1 cellular context compared by ENCODE assay signal in genomic region chr3:157512534-157512933, GRCh38.
TF ChIP-seq lines count a peak whose summit lies in the region.

No MANE protein-coding gene starts in this region.

TF ChIP-seq in K562, 482 proteins besides CTCF, POLR2A, EP300 and RAD21 (continued from another document and continues in another):
- TF ChIP-seq, protein P1, sequence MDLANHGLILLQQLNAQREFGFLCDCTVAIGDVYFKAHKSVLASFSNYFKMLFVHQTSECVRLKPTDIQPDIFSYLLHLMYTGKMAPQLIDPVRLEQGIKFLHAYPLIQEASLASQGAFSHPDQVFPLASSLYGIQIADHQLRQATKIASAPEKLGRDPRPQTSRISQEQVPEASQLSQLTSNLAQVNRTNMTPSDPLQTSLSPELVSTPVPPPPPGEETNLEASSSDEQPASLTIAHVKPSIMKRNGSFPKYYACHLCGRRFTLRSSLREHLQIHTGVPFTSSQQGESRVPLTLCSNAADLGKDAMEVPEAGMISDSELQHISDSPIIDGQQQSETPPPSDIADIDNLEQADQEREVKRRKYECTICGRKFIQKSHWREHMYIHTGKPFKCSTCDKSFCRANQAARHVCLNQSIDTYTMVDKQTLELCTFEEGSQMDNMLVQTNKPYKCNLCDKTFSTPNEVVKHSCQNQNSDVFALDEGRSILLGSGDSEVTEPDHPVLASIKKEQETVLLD (IDR thresholded peaks at IDR 0.05) = no peak
- TF ChIP-seq TAL1 (IDR thresholded peaks at IDR 0.05) (peak; percentile 46), BCL6 (CRISPR knock-in tag; IDR thresholded peaks at IDR 0.05) (no peak), RBM17 (IDR thresholded peaks at IDR 0.05; ENCODE audit: borderline replicate concordance, low read depth, low read length) (no peak), BRCA1 (IDR thresholded peaks at IDR 0.05) (no peak), BRCA1 (CRISPR knock-in tag; IDR thresholded peaks at IDR 0.05) (no peak), RBM14 (IDR thresholded peaks at IDR 0.05; ENCODE audit: borderline replicate concordance, insufficient read depth, low read depth, low read length) (no peak), CBX8 (IDR thresholded peaks at IDR 0.05; ENCODE audit: borderline replicate concordance, extremely low read depth, low read depth, low read length, poor library complexity, severe bottlenecking) (no peak), ZBTB17 (CRISPR knock-in tag; IDR thresholded peaks at IDR 0.05) (0 out of 2 replicates have a peak, but pooled peaks have one; percentile 26), C11orf30 (IDR thresholded peaks at IDR 0.05; ENCODE audit: low read depth) (no peak), ZNF140 (CRISPR knock-in tag; IDR thresholded peaks at IDR 0.05) (no peak), CHCHD3 (CRISPR knock-in tag; IDR thresholded peaks at IDR 0.05) (no peak), CBFA2T3 (IDR thresholded peaks at IDR 0.05) (peak; percentile 82), XRCC3 (IDR thresholded peaks at IDR 0.05) (no peak), DMBX1 (CRISPR knock-in tag; IDR thresholded peaks at IDR 0.05; ENCODE audit: borderline replicate concordance) (peak; percentile 54; the same call in 1 of the 2 replicates), NFE2L1 (tag; IDR thresholded peaks at IDR 0.05; ENCODE audit: borderline replicate concordance, low read depth) (no peak), KLF16 (IDR thresholded peaks at IDR 0.05) (peak; percentile 71), MCM7 (IDR thresholded peaks at IDR 0.05) (no peak), E2F1 (CRISPR knock-in tag; IDR thresholded peaks at IDR 0.05) (0 out of 2 replicates have a peak, but pooled peaks have one; percentile 29), MAZ (CRISPR knock-in tag; conservative IDR thresholded peaks at IDR 0.05 in 1 of 2, IDR thresholded peaks at IDR 0.05 in 1 of 2) (0 out of 4 replicates have a peak, but pooled peaks of 1 of the 2 experiments have one; percentile 28), ZBTB34 (CRISPR knock-in tag; IDR thresholded peaks at IDR 0.05) (no peak), ZNF592 (IDR thresholded peaks at IDR 0.05) (peak; percentile 28; the same call in 1 of the 2 replicates), MYNN (IDR thresholded peaks at IDR 0.05) (0 out of 2 replicates have a peak, but pooled peaks have one; percentile 24), MYNN (CRISPR knock-in tag; IDR thresholded peaks at IDR 0.05) (no peak), ZNF12 (CRISPR knock-in tag; IDR thresholded peaks at IDR 0.05) (no peak), GABPB1 (CRISPR knock-in tag; IDR thresholded peaks at IDR 0.05) (no peak), GTF2B (IDR thresholded peaks at IDR 0.05; ENCODE audit: extremely low read depth, insufficient read length) (no peak), NFXL1 (CRISPR knock-in tag; IDR thresholded peaks at IDR 0.05) (no peak), ATF1 (CRISPR knock-in tag; IDR thresholded peaks at IDR 0.05) (no peak), ATF1 (tag; IDR thresholded peaks at IDR 0.05) (peak; percentile 46; the same call in 1 of the 2 replicates), MYC (IDR thresholded peaks at IDR 0.05; ENCODE audit: low read depth, low read length) (peak; percentile 41; the same call in 1 of the 2 replicates), MYC (CRISPR knock-in tag; IDR thresholded peaks at IDR 0.05; ENCODE audit: borderline replicate concordance, low read depth) (no peak), SOX6 (IDR thresholded peaks at IDR 0.05) (peak; percentile 38; the same call in 1 of the 2 replicates), NCOA2 (IDR thresholded peaks at IDR 0.05; ENCODE audit: partially characterized antibody in 2 of 2) (no peak), HIVEP1 (CRISPR knock-in tag; IDR thresholded peaks at IDR 0.05) (peak; percentile 51; the same call in 1 of the 2 replicates), HOXB6 (CRISPR knock-in tag; IDR thresholded peaks at IDR 0.05; ENCODE audit: borderline replicate concordance) (no peak), ARID3B (CRISPR knock-in tag; IDR thresholded peaks at IDR 0.05; ENCODE audit: borderline replicate concordance) (no peak), ZFPM2 (CRISPR knock-in tag; IDR thresholded peaks at IDR 0.05) (no peak), MXI1 (IDR thresholded peaks at IDR 0.05; ENCODE audit: low read depth, low read length) (no peak), RBM39 (optimal IDR thresholded peaks at IDR 0.05; ENCODE audit: low read depth, low read length) (no peak), CHAMP1 (IDR thresholded peaks at IDR 0.05) (peak; percentile 42; the same call in 1 of the 2 replicates), JUNB (CRISPR knock-in tag; conservative IDR thresholded peaks at IDR 0.05) (peak; percentile 72), ARNT (IDR thresholded peaks at IDR 0.05) (no peak), KAT2B (IDR thresholded peaks at IDR 0.05; ENCODE audit: low read depth, low read length) (no peak), JUND (IDR thresholded peaks at IDR 0.05; ENCODE audit: borderline replicate concordance, low read depth, low read length) (peak; percentile 99), JUND (tag; IDR thresholded peaks at IDR 0.05; ENCODE audit: borderline replicate concordance, low read depth, low read length) (peak; percentile 97; the same call in 2 of the 3 replicates), TEAD4 (IDR thresholded peaks at IDR 0.05; ENCODE audit: low read length) (peak; percentile 72), TEAD4 (CRISPR knock-in tag; IDR thresholded peaks at IDR 0.05; ENCODE audit: borderline replicate concordance) (no peak), HBP1 (CRISPR knock-in tag; IDR thresholded peaks at IDR 0.05) (0 out of 2 replicates have a peak, but pooled peaks have one; percentile 54)
- TF ChIP-seq, protein P2, sequence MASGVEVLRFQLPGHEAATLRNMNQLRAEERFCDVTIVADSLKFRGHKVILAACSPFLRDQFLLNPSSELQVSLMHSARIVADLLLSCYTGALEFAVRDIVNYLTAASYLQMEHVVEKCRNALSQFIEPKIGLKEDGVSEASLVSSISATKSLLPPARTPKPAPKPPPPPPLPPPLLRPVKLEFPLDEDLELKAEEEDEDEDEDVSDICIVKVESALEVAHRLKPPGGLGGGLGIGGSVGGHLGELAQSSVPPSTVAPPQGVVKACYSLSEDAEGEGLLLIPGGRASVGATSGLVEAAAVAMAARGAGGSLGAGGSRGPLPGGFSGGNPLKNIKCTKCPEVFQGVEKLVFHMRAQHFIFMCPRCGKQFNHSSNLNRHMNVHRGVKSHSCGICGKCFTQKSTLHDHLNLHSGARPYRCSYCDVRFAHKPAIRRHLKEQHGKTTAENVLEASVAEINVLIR (CRISPR knock-in tag; IDR thresholded peaks at IDR 0.05) = no peak
- TF ChIP-seq, protein P3, sequence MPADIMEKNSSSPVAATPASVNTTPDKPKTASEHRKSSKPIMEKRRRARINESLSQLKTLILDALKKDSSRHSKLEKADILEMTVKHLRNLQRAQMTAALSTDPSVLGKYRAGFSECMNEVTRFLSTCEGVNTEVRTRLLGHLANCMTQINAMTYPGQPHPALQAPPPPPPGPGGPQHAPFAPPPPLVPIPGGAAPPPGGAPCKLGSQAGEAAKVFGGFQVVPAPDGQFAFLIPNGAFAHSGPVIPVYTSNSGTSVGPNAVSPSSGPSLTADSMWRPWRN (IDR thresholded peaks at IDR 0.05; ENCODE audit: low read depth) = no peak
- TF ChIP-seq, protein P4, sequence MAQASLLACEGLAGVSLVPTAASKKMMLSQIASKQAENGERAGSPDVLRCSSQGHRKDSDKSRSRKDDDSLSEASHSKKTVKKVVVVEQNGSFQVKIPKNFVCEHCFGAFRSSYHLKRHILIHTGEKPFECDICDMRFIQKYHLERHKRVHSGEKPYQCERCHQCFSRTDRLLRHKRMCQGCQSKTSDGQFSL (CRISPR knock-in tag; IDR thresholded peaks at IDR 0.05) = no peak
- TF ChIP-seq, protein P4 (tag; IDR thresholded peaks at IDR 0.05) = no peak
